ENCODE assay signal across 11 cellular contexts in genomic region chr17:63844293-63844672, GRCh38. TPM values are rescaled to one million over a fixed set of nuclear protein-coding genes. Genes with fewer than 3 reads are reported as not detected.
DNase-seq lines count a peak whose midpoint lies in the region; ATAC-seq and TF ChIP-seq lines count a peak whose summit lies in the region.
"Had no signal": no experiment of that assay in that cellular context is flagged by ENCODE, and none has a peak within 500 bp of the region (broad histone marks: within the 10 kb centered on the region; RNA-seq: fewer than 3 reads in every experiment).

No MANE protein-coding gene starts in this region.

- H3K36me3 Mint-ChIP-seq in activated CD4-positive, alpha-beta memory T cell treated with anti-CD3 and anti-CD28 coated beads, Interleukin-2, amount 10 ng/mL, durations not matched to agents 7 days and 5 days (ENCODE audit: low read depth) = peaks cover 28% of the 10 kb centered on the region

- no peaks in the 10 kb centered on the region for H3K27me3 Mint-ChIP-seq in activated CD4-positive, alpha-beta memory T cell treated with anti-CD3 and anti-CD28 coated beads, Interleukin-2, amount 10 ng/mL, durations not matched to agents 7 days and 5 days

- intact Hi-C loops in left ventricle myocardium inferior (cut with micrococcal nuclease) = no loop called here
- intact Hi-C loops in Right ventricle myocardium superior (cut with DNase I) = no loop called here
- intact Hi-C loops in lower lobe of right lung (cut with DNase I) = no loop called here
- intact Hi-C loops in upper lobe of right lung (cut with DNase I) = no loop called here

- peaks cover 4% of the 10 kb centered on the region for H3K9me3 Mint-ChIP-seq in activated CD4-positive, alpha-beta memory T cell treated with anti-CD3 and anti-CD28 coated beads, Interleukin-2, amount 10 ng/mL, durations not matched to agents 7 days and 5 days

- H3K27me3 ChIP-seq in left ventricle myocardium inferior (ENCODE audit: low read depth) (no peaks in the 10 kb centered on the region), lower lobe of right lung (ENCODE audit: low read depth) (no peaks in the 10 kb centered on the region), upper lobe of right lung (no peaks in the 10 kb centered on the region)

- TF ChIP-seq CTCF in left ventricle myocardium inferior (IDR thresholded peaks at IDR 0.05; ENCODE audit: borderline replicate concordance) (no peak), lower lobe of right lung (IDR thresholded peaks at IDR 0.05) (no peak), upper lobe of right lung (IDR thresholded peaks at IDR 0.05) (no peak), foreskin fibroblast (IDR thresholded peaks at IDR 0.05; ENCODE audit: low read depth, low read length) (no peak)

- DNase-seq in left ventricle myocardium inferior (no peak), Right ventricle myocardium superior (no peak), lower lobe of right lung (no peak), upper lobe of right lung (no peak), foreskin fibroblast (no peak), GDM1 (lab: John Stamatoyannopoulos, UW) (no peak)
- DNase-seq in activated CD4-positive, alpha-beta memory T cell treated with anti-CD3 and anti-CD28 coated beads, Interleukin-2, amount 10 ng/mL, durations not matched to agents 7 days and 5 days = no peak
- DNase-seq in stimulated activated CD8-positive, alpha-beta memory T cell treated with anti-CD3 and anti-CD28 coated beads, Interleukin-4, amount 100 ng/mL, for 48 hours = no peak
- DNase-seq: islet precursor cell, NCI-H526 had no signal

- no peaks in the 10 kb centered on the region for H3K36me3 ChIP-seq in left ventricle myocardium inferior
- no peaks in the 10 kb centered on the region for H3K36me3 ChIP-seq in lower lobe of right lung
- H3K36me3 ChIP-seq in upper lobe of right lung = no peaks in the 10 kb centered on the region

- H3K9me3 ChIP-seq in left ventricle myocardium inferior (replicated peaks) = no peaks in the 10 kb centered on the region
- H3K9me3 ChIP-seq in lower lobe of right lung = peaks cover 3% of the 10 kb centered on the region
- no peaks in the 10 kb centered on the region for H3K9me3 ChIP-seq in upper lobe of right lung

- H3K4me1 ChIP-seq in left ventricle myocardium inferior (peaks cover 51% of the 10 kb centered on the region), lower lobe of right lung (peaks cover 41% of the 10 kb centered on the region), upper lobe of right lung (peaks cover 27% of the 10 kb centered on the region)

- POLR2A ChIA-PET in activated CD4-positive, alpha-beta memory T cell treated with anti-CD3 and anti-CD28 coated beads, Interleukin-2, amount 10 ng/mL, durations not matched to agents 7 days and 5 days (lab: Charles Lee) = interaction anchor here (1.5 to 9.7 kb wide), 9 partner anchors 10 to 302 kb away, joined by 6 to 194 read pairs (median 10); partner anchors contain the start of genes CCDC47, DCAF7, DDX42 and FTSJ3

- peaks cover 45% of the 10 kb centered on the region for H3K4me1 Mint-ChIP-seq in activated CD4-positive, alpha-beta memory T cell treated with anti-CD3 and anti-CD28 coated beads, Interleukin-2, amount 10 ng/mL, durations not matched to agents 7 days and 5 days

- ATAC-seq in Right ventricle myocardium superior (ENCODE audit: poor library complexity) = no peak
- no peak for ATAC-seq in lower lobe of right lung
- ATAC-seq in upper lobe of right lung = no peak

- peak overlapping the region; percentile 96 for H3K27ac Mint-ChIP-seq in activated CD4-positive, alpha-beta memory T cell treated with anti-CD3 and anti-CD28 coated beads, Interleukin-2, amount 10 ng/mL, durations not matched to agents 7 days and 5 days

- H3K4me3 ChIP-seq in left ventricle myocardium inferior (no peak overlapping the region), lower lobe of right lung (no peak overlapping the region), upper lobe of right lung (no peak overlapping the region), foreskin fibroblast (ENCODE audit: low read depth in 1 of 2, low read length in 2 of 2) (no peak overlapping the region)

- H3K27ac ChIP-seq in left ventricle myocardium inferior (replicated peaks) = peak overlapping the region; percentile 98
- H3K27ac ChIP-seq in lower lobe of right lung = peak overlapping the region; percentile 90
- H3K27ac ChIP-seq in upper lobe of right lung = peak overlapping the region; percentile 94

- peak overlapping the region; percentile 97 for H3K4me3 Mint-ChIP-seq in activated CD4-positive, alpha-beta memory T cell treated with anti-CD3 and anti-CD28 coated beads, Interleukin-2, amount 10 ng/mL, durations not matched to agents 7 days and 5 days

- CTCF ChIA-PET in activated CD4-positive, alpha-beta memory T cell treated with anti-CD3 and anti-CD28 coated beads, Interleukin-2, amount 10 ng/mL, durations not matched to agents 7 days and 5 days (lab: Charles Lee) = interaction anchor here (1.6 to 2.2 kb wide), 3 partner anchors 21 to 176 kb away, joined by 4 to 8 read pairs (median 5); partner anchors contain the start of genes CCDC47, DDX42 and ICAM2

RNA-seq across cellular contexts. Expression of gene SMARCD2, which starts 1.8 kb away (rescaled TPM):
- total RNA-seq in left ventricle myocardium inferior (21.0 TPM), Right ventricle myocardium superior (22.0 TPM), lower lobe of right lung (80.9 TPM), upper lobe of right lung (74.6 TPM)
- 100 to 1,000 TPM; 150 to 152 TPM for total RNA-seq in activated CD4-positive, alpha-beta memory T cell treated with anti-CD3 and anti-CD28 coated beads, Interleukin-2, amount 10 ng/mL, durations not matched to agents 7 days and 5 days

RNA-seq across cellular contexts. Expression of gene FTSJ3, which starts 16.8 kb away (rescaled TPM):
- 36.7 TPM for total RNA-seq in left ventricle myocardium inferior
- 29.8 TPM for total RNA-seq in Right ventricle myocardium superior
- total RNA-seq in activated CD4-positive, alpha-beta memory T cell treated with anti-CD3 and anti-CD28 coated beads, Interleukin-2, amount 10 ng/mL, durations not matched to agents 7 days and 5 days = 10 to 100 TPM; 38.9 to 43.8 TPM
- total RNA-seq in lower lobe of right lung = 37.4 TPM
- 39.4 TPM for total RNA-seq in upper lobe of right lung

RNA-seq across cellular contexts. Expression of gene PSMC5, which starts 17.1 kb away (rescaled TPM):
- total RNA-seq in left ventricle myocardium inferior (115 TPM), Right ventricle myocardium superior (136 TPM), lower lobe of right lung (98.6 TPM), upper lobe of right lung (105 TPM)
- 100 to 1,000 TPM; 152 to 162 TPM for total RNA-seq in activated CD4-positive, alpha-beta memory T cell treated with anti-CD3 and anti-CD28 coated beads, Interleukin-2, amount 10 ng/mL, durations not matched to agents 7 days and 5 days

RNA-seq across cellular contexts. Expression of gene CSH2, which starts 29.2 kb away (rescaled TPM):
- total RNA-seq in left ventricle myocardium inferior = not detected
- total RNA-seq in Right ventricle myocardium superior = not detected
- total RNA-seq in activated CD4-positive, alpha-beta memory T cell treated with anti-CD3 and anti-CD28 coated beads, Interleukin-2, amount 10 ng/mL, durations not matched to agents 7 days and 5 days = not detected
- not detected for total RNA-seq in lower lobe of right lung
- total RNA-seq in upper lobe of right lung = not detected
- total RNA-seq: cardiac septum had no signal

RNA-seq across cellular contexts. Expression of gene GH2, which starts 37.5 kb away (rescaled TPM):
- total RNA-seq in left ventricle myocardium inferior (not detected), Right ventricle myocardium superior (not detected), lower lobe of right lung (not detected), upper lobe of right lung (not detected)
- total RNA-seq in activated CD4-positive, alpha-beta memory T cell treated with anti-CD3 and anti-CD28 coated beads, Interleukin-2, amount 10 ng/mL, durations not matched to agents 7 days and 5 days = not detected
- total RNA-seq: cardiac septum had no signal
